ENCODE assay signal across 16 cellular contexts in genomic region chr2:210092791-210093190, GRCh38.
"Had no signal": no experiment of that assay in that cellular context is flagged by ENCODE, and none has a peak within 500 bp of the region (broad histone marks: within the 10 kb centered on the region; RNA-seq: fewer than 3 reads in every experiment).

No MANE protein-coding gene starts in this region.

- H3K4me3 ChIP-seq: lower lobe of right lung, testis, upper lobe of right lung had no signal

- H3K9me3 Mint-ChIP-seq: activated CD4-positive, alpha-beta memory T cell treated with anti-CD3 and anti-CD28 coated beads, Interleukin-2, amount 10 ng/mL, durations not matched to agents 7 days and 5 days; activated naive CD4-positive, alpha-beta T cell treated with anti-CD3 and anti-CD28 coated beads, Interleukin-2, amount 50 U/mL, for 72 hours; activated T-cell treated with anti-CD3 and anti-CD28 coated beads, Interleukin-2, amount 50 U/mL, for 4 hours; stimulated activated naive CD8-positive, alpha-beta T cell treated with anti-CD3 and anti-CD28 coated beads, Interleukin-15, amount 100 ng/mL, for 72 hours; T-helper 1 cell treated with Interleukin-12 subunit alpha and Interleukin-12 subunit beta and Interleukin-4 antibody, amounts not matched to agents 30 μg/mL and 1 μg/mL, for 36 hours had no signal

- H3K27me3 Mint-ChIP-seq: activated CD4-positive, alpha-beta memory T cell treated with anti-CD3 and anti-CD28 coated beads, Interleukin-2, amount 10 ng/mL, durations not matched to agents 7 days and 5 days; stimulated activated naive CD8-positive, alpha-beta T cell treated with anti-CD3 and anti-CD28 coated beads, Interleukin-15, amount 100 ng/mL, for 72 hours had no signal

- H3K4me3 Mint-ChIP-seq: activated CD4-positive, alpha-beta memory T cell treated with anti-CD3 and anti-CD28 coated beads, Interleukin-2, amount 10 ng/mL, durations not matched to agents 7 days and 5 days; activated T-cell treated with anti-CD3 and anti-CD28 coated beads, Interleukin-2, amount 50 U/mL, for 4 hours; stimulated activated naive CD8-positive, alpha-beta T cell treated with anti-CD3 and anti-CD28 coated beads, Interleukin-15, amount 100 ng/mL, for 72 hours; T-helper 1 cell treated with Interleukin-12 subunit alpha and Interleukin-12 subunit beta and Interleukin-4 antibody, amounts not matched to agents 30 μg/mL and 1 μg/mL, for 36 hours had no signal

- H3K9me3 ChIP-seq: lower lobe of right lung, testis, upper lobe of right lung had no signal

- H3K36me3 Mint-ChIP-seq: activated naive CD4-positive, alpha-beta T cell treated with anti-CD3 and anti-CD28 coated beads, Interleukin-2, amount 50 U/mL, for 72 hours had no signal

- H3K36me3 ChIP-seq: lower lobe of right lung, upper lobe of right lung had no signal

- H3K27ac ChIP-seq: lower lobe of right lung, testis, upper lobe of right lung had no signal

- H3K27ac Mint-ChIP-seq: activated CD4-positive, alpha-beta memory T cell treated with anti-CD3 and anti-CD28 coated beads, Interleukin-2, amount 10 ng/mL, durations not matched to agents 7 days and 5 days; activated naive CD4-positive, alpha-beta T cell treated with anti-CD3 and anti-CD28 coated beads, Interleukin-2, amount 50 U/mL, for 72 hours; stimulated activated naive CD8-positive, alpha-beta T cell treated with anti-CD3 and anti-CD28 coated beads, Interleukin-15, amount 100 ng/mL, for 72 hours; T-helper 1 cell treated with Interleukin-12 subunit alpha and Interleukin-12 subunit beta and Interleukin-4 antibody, amounts not matched to agents 30 μg/mL and 1 μg/mL, for 36 hours had no signal

- H3K4me1 ChIP-seq: lower lobe of right lung, testis, upper lobe of right lung had no signal

- FAIRE-seq: colon, endothelial cell of umbilical vein had no signal

- ATAC-seq: activated naive CD4-positive, alpha-beta T cell treated with anti-CD3 and anti-CD28 coated beads, Interleukin-2, amount 50 U/mL, for 72 hours; activated T-cell treated with anti-CD3 and anti-CD28 coated beads, Interleukin-2, amount 50 U/mL, for 4 hours; lower lobe of right lung; stimulated activated naive CD8-positive, alpha-beta T cell treated with anti-CD3 and anti-CD28 coated beads, Interleukin-15, amount 100 ng/mL, for 72 hours; upper lobe of right lung had no signal

- DNase-seq: activated CD4-positive, alpha-beta memory T cell treated with anti-CD3 and anti-CD28 coated beads, Interleukin-2, amount 10 ng/mL, durations not matched to agents 7 days and 5 days; activated CD4-positive, alpha-beta T cell treated with anti-CD3 and anti-CD28 coated beads for 4 hours; activated gamma-delta T cell; activated T-cell treated with anti-CD3 and anti-CD28 coated beads, Interleukin-2, amount 50 U/mL, for 4 hours; amniotic stem cell; foreskin melanocyte; lower lobe of right lung; midbrain; stimulated activated CD4-positive, alpha-beta T cell treated with anti-CD3 and anti-CD28 coated beads, Interleukin-1b, Interleukin-23, amount 100 ng/mL, for 48 hours; stimulated activated naive CD8-positive, alpha-beta T cell treated with anti-CD3 and anti-CD28 coated beads, Interleukin-15, amount 100 ng/mL, for 72 hours; testis; upper lobe of right lung had no signal

- H3K4me1 Mint-ChIP-seq: activated CD4-positive, alpha-beta memory T cell treated with anti-CD3 and anti-CD28 coated beads, Interleukin-2, amount 10 ng/mL, durations not matched to agents 7 days and 5 days; stimulated activated naive CD8-positive, alpha-beta T cell treated with anti-CD3 and anti-CD28 coated beads, Interleukin-15, amount 100 ng/mL, for 72 hours had no signal

- H3K27me3 ChIP-seq: testis, upper lobe of right lung had no signal
